8 cellular contexts compared by ENCODE assay signal in genomic region chr3:196868297-196868661, GRCh38. TPM values are rescaled to one million over a fixed set of nuclear protein-coding genes. Genes with fewer than 3 reads are reported as not detected.
DNase-seq lines count a peak whose midpoint lies in the region; ATAC-seq and TF ChIP-seq lines count a peak whose summit lies in the region.

No MANE protein-coding gene starts in this region.

- in situ Hi-C loops in gastrocnemius medialis (cut with MboI; ENCODE audit: low sequenced_read_pairs in 4 of 4): loop anchor here in 1 of 4 donors (25.0 kb wide), 1 partner anchor 94 kb away; the partner anchor contains the start of gene PIGZ

- H3K9me3 ChIP-seq in adrenal gland (replicated peaks in 1 of 3) (no peaks in the 10 kb centered on the region), gastrocnemius medialis (no peaks in the 10 kb centered on the region)

- no peaks in the 10 kb centered on the region for H3K27me3 ChIP-seq in adrenal gland
- H3K27me3 ChIP-seq in gastrocnemius medialis: no peaks in the 10 kb centered on the region

- H3K4me1 ChIP-seq in adrenal gland (replicated peaks in 1 of 2): peaks cover 9 to 22% of the 10 kb centered on the region in 2 donors
- peaks cover 33 to 47% of the 10 kb centered on the region in 2 donors for H3K4me1 ChIP-seq in gastrocnemius medialis

- peak overlapping the region; percentile 75 to 100 (median 94) for H3K4me3 ChIP-seq in adrenal gland
- H3K4me3 ChIP-seq in gastrocnemius medialis: peak overlapping the region; percentile 87 to 92 (median 90)

- TF ChIP-seq POLR2A in adrenal gland (IDR thresholded peaks at IDR 0.05): no peak
- TF ChIP-seq POLR2A in gastrocnemius medialis (IDR thresholded peaks at IDR 0.05): no peak

- peak overlapping the region; percentile 76 to 99 (median 97) for H3K27ac ChIP-seq in adrenal gland
- H3K27ac ChIP-seq in gastrocnemius medialis: peak overlapping the region; percentile 81 to 96 (median 92)

- TF ChIP-seq CTCF in adrenal gland (IDR thresholded peaks at IDR 0.05): no peak
- no peak for TF ChIP-seq CTCF in gastrocnemius medialis (IDR thresholded peaks at IDR 0.05 in 4 of 5, conservative IDR thresholded peaks at IDR 0.05 in 1 of 5)

- peak; percentile 6 for DNase-seq in stimulated activated CD4-positive, alpha-beta T cell treated with anti-CD3 and anti-CD28 coated beads, Interleukin-12 subunit alpha, Interleukin-12 subunit beta, amount 100 ng/mL, for 4 hours
- DNase-seq in stimulated activated CD4-positive, alpha-beta T cell treated with anti-CD3 and anti-CD28 coated beads, Interleukin-4, amount 100 ng/mL, for 4 hours: no peak
- DNase-seq in NCI-H510A treated with DMSO at 0.1 percent for 48 hours (lab: John Stamatoyannopoulos, UW) (peak; percentile 32), adrenal gland (peak; percentile 16 to 55 (median 32)), hepatic stellate cell (ENCODE audit: low spot score) (peak; percentile 37), gastrocnemius medialis (peak in 1 of 2 donors; percentile 13), DMS153 treated with DMSO at 0.1 percent for 48 hours (lab: John Stamatoyannopoulos, UW; ENCODE audit: unreplicated experiment) (no peak)

- ATAC-seq in HG02678 (IDR thresholded peaks at IDR 0.05; ENCODE audit: unreplicated experiment) (peak; percentile 20), gastrocnemius medialis (peak in 1 of 2 donors; percentile 4)

- WGBS in adrenal gland, 4 donors: 0 to 1% (median 1%) methylated on average over 18 to 29 of the region's 29 CpGs

- intact Hi-C loops in adrenal gland (cut with DNase I) (no loop called here), gastrocnemius medialis (cut with DNase I; ENCODE audit: low total_unique reads) (loop anchor here (5.0 to 10.0 kb wide), 3 partner anchors 126 to 786 kb away; partner anchors contain the start of gene TFRC)

- H3K36me3 ChIP-seq in adrenal gland (replicated peaks in 1 of 2): no peaks in the 10 kb centered on the region
- H3K36me3 ChIP-seq in gastrocnemius medialis: no peaks in the 10 kb centered on the region

RNA-seq across cellular contexts. Expression of gene SENP5, which starts 0.6 kb away (rescaled TPM):
- 10 to 100 TPM; 15.8 to 34.7 (median 22.6) TPM for total RNA-seq in adrenal gland
- 10 to 100 TPM in 1 of 3 donors, 1 to 10 TPM in 2; 9.1 to 12.3 (median 10.0) TPM for polyA plus RNA-seq in adrenal gland
- 10 to 100 TPM; 21.4 to 42.7 (median 31.7) TPM for total RNA-seq in gastrocnemius medialis

Comparison
In these comparisons a context has a peak if more than half of its experiments do, and no peak if none do; other contexts are left out.
1. DNase-seq: peak in stimulated activated CD4-positive, alpha-beta T cell treated with anti-CD3 and anti-CD28 coated beads, Interleukin-12 subunit alpha, Interleukin-12 subunit beta, amount 100 ng/mL, for 4 hours (single experiment), NCI-H510A treated with DMSO at 0.1 percent for 48 hours (single experiment), adrenal gland (7 of 7) and hepatic stellate cell (single experiment); none in stimulated activated CD4-positive, alpha-beta T cell treated with anti-CD3 and anti-CD28 coated beads, Interleukin-4, amount 100 ng/mL, for 4 hours (0 of 2) and DMS153 treated with DMSO at 0.1 percent for 48 hours (single experiment).